ENCODE assay signal across 17 cellular contexts in genomic region chr20:36549942-36550796, GRCh38. TPM values are rescaled to one million over a fixed set of nuclear protein-coding genes. Genes with fewer than 3 reads are reported as not detected.
DNase-seq lines count a peak whose midpoint lies in the region; ATAC-seq and TF ChIP-seq lines count a peak whose summit lies in the region.
"Had no signal": no experiment of that assay in that cellular context is flagged by ENCODE, and none has a peak within 500 bp of the region (broad histone marks: within the 10 kb centered on the region; RNA-seq: fewer than 3 reads in every experiment).

No MANE protein-coding gene starts in this region.

- WGBS in spleen, 5 donors, result 87 to 89% (median 88%) methylated on average over 16 to 17 of the region's 17 CpGs

- H3K4me1 Mint-ChIP-seq in chondrocyte (ENCODE audit: low read depth), result peaks cover 28% of the 10 kb centered on the region
- H3K4me1 Mint-ChIP-seq: brain had no signal

- DNase-seq in GM13976 (ENCODE audit: low spot score), result peak; percentile 29
- DNase-seq in chondrocyte (ENCODE audit: low spot score), result no peak
- no peak for DNase-seq in left lung
- peak; percentile 51 for DNase-seq in spleen
- no peak for DNase-seq in SW 1271 (lab: John Stamatoyannopoulos, UW)
- no peak for DNase-seq in NCI-H2029 treated with DMSO at 0.1 percent for 48 hours (lab: John Stamatoyannopoulos, UW)
- no peak for DNase-seq in anterior cingulate cortex (lab: John Stamatoyannopoulos, UW)
- DNase-seq: activated CD4-positive, alpha-beta T cell treated with anti-CD3 and anti-CD28 coated beads, Interleukin-2, amount 50 U/mL, for 4 hours; head of caudate nucleus; KG1; NCI-H1694; NCI-H774; SHP77 treated with DMSO at 0.1 percent for 48 hours; T1000 had no signal

- in situ Hi-C loops in GM13976 (cut with MboI; ENCODE audit: low sequenced_read_pairs, unreplicated experiment), result no loop called here

- no peaks in the 10 kb centered on the region for H3K27me3 Mint-ChIP-seq in chondrocyte (ENCODE audit: low read depth)
- H3K27me3 Mint-ChIP-seq: brain had no signal

- intact Hi-C loops in left lung (cut with DNase I) (no loop called here), spleen (cut with DNase I; ENCODE audit: low total_unique reads) (loop anchor here (10.0 kb wide), 1 partner anchor 55 kb away; the partner anchor contains the start of gene RAB5IF)

- TF ChIP-seq CTCF in GM13976 (IDR thresholded peaks at IDR 0.05; ENCODE audit: borderline replicate concordance, control extremely low read depth, extremely low read depth, insufficient read depth, missing control alignments), result no peak
- no peak for TF ChIP-seq CTCF in chondrocyte (IDR thresholded peaks at IDR 0.05)
- TF ChIP-seq CTCF in left lung (IDR thresholded peaks at IDR 0.05), result no peak
- TF ChIP-seq CTCF in spleen (IDR thresholded peaks at IDR 0.05 in 8 of 11, conservative IDR thresholded peaks at IDR 0.05 in 3 of 11), result no peak

- H3K4me3 ChIP-seq in left lung (no peak overlapping the region), spleen (no peak overlapping the region)

- H3K9me3 ChIP-seq in left lung, result no peaks in the 10 kb centered on the region
- H3K9me3 ChIP-seq in spleen, result no peaks in the 10 kb centered on the region
- H3K9me3 ChIP-seq: neutrophil had no signal

- no peaks in the 10 kb centered on the region for H3K9me3 Mint-ChIP-seq in chondrocyte (ENCODE audit: low read depth)
- H3K9me3 Mint-ChIP-seq: brain had no signal

- H3K27me3 ChIP-seq in left lung (no peaks in the 10 kb centered on the region), spleen (replicated peaks in 1 of 7) (no peaks in the 10 kb centered on the region)
- H3K27me3 ChIP-seq: neutrophil had no signal

- H3K4me1 ChIP-seq in left lung (no peaks in the 10 kb centered on the region), spleen (peaks cover 0 to 40% (median 11%) of the 10 kb centered on the region in 6 donors)

- peaks cover 0 to 45% of the 10 kb centered on the region in 2 donors for H3K36me3 ChIP-seq in left lung
- peaks cover 0 to 45% (median 0%) of the 10 kb centered on the region in 6 donors for H3K36me3 ChIP-seq in spleen
- H3K36me3 ChIP-seq: neutrophil had no signal

- H3K4me3 Mint-ChIP-seq in chondrocyte (ENCODE audit: unreplicated experiment), result no peak overlapping the region
- H3K4me3 Mint-ChIP-seq: brain had no signal

- TF ChIP-seq POLR2A in spleen (IDR thresholded peaks at IDR 0.05), result no peak

- peak overlapping the region; percentile 78 for H3K27ac Mint-ChIP-seq in chondrocyte (ENCODE audit: unreplicated experiment)

- H3K27ac ChIP-seq in left lung (no peak overlapping the region), spleen (peak overlapping the region in 4 of 8 donors; percentile 25 to 54 (median 38))
- H3K27ac ChIP-seq: neutrophil had no signal

- ATAC-seq in left lung, result peak; percentile 10
- no peak for ATAC-seq in HG02588 (IDR thresholded peaks at IDR 0.05; ENCODE audit: unreplicated experiment)

- H3K36me3 Mint-ChIP-seq in chondrocyte (ENCODE audit: low read depth), result peaks cover 15% of the 10 kb centered on the region
- H3K36me3 Mint-ChIP-seq: brain had no signal

RNA-seq across cellular contexts. Expression of gene MYL9, which starts 8.8 kb away (rescaled TPM):
- total RNA-seq in chondrocyte (237 to 1,930 TPM (median 1,885 TPM) in 3 replicates), left lung (100 to 1,000 TPM; 319 to 344 TPM), spleen (100 to 1,000 TPM in 3 of 7 donors, 10 to 100 TPM in 4; 30.4 to 369 (median 86.3) TPM)
- polyA plus RNA-seq in spleen, result 100 to 1,000 TPM in 1 of 3 donors, 10 to 100 TPM in 2; 56.3 to 154 (median 80.1) TPM

RNA-seq across cellular contexts. Expression of gene TGIF2, which starts 23.2 kb away (rescaled TPM):
- total RNA-seq in chondrocyte (15.8 to 24.2 TPM (median 18.8 TPM) in 3 replicates), left lung (10 to 100 TPM; 11.2 to 11.5 TPM), spleen (10 to 100 TPM; 23.3 to 38.2 (median 30.1) TPM)
- 10 to 100 TPM; 13.6 to 20.8 (median 14.3) TPM for polyA plus RNA-seq in spleen

RNA-seq across cellular contexts. Expression of gene RAB5IF, which starts 55.4 kb away (rescaled TPM):
- total RNA-seq in chondrocyte, result 71.3 to 74.0 TPM (median 71.5 TPM) in 3 replicates
- 100 to 1,000 TPM in 1 of 2 donors, 10 to 100 TPM in 1; 99.0 to 167 TPM for total RNA-seq in left lung
- 100 to 1,000 TPM in 4 of 7 donors, 10 to 100 TPM in 3; 67.8 to 131 (median 105) TPM for total RNA-seq in spleen
- 100 to 1,000 TPM in 1 of 3 donors, 10 to 100 TPM in 2; 78.8 to 114 (median 83.3) TPM for polyA plus RNA-seq in spleen

Comparison
In these comparisons a context has a peak if more than half of its experiments do, and no peak if none do; other contexts are left out.
1. DNase-seq: peak in GM13976 (single experiment) and spleen (single experiment); none in chondrocyte (single experiment), left lung (0 of 2), SW 1271 (0 of 2), NCI-H2029 treated with DMSO at 0.1 percent for 48 hours (single experiment) and anterior cingulate cortex (0 of 58).